In the genomic region with DNA sequence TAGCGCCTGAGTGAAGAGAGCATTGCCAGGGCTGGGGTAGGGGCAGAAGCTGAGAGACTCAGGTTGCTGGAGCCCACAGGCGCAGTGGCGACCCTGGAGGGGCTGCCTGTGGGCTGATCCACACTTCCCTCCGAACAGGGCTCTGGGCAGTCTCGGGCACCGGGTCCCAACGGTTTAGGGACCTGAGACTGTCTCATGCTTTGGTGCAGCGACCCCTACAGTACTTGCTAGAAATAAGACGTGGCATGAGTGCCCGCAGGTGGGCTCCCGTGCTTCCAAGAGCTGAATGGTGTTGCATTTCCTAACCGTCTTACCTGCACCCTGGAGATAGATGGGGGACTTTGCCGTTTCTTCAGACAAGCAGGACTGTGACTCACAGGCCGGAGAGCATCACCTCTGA, we compare ENCODE assay signal across 24 cellular contexts.
"Had no signal": no experiment of that assay in that cellular context is flagged by ENCODE, and none has a peak within 500 bp of the region (broad histone marks: within the 10 kb centered on the region; RNA-seq: fewer than 3 reads in every experiment).

No MANE protein-coding gene starts in this region.

- H3K27ac Mint-ChIP-seq: nephron had no signal

- H2AFZ ChIP-seq: parathyroid adenoma had no signal

- H3K9me3 Mint-ChIP-seq: naive B cell; nephron; stimulated activated effector memory CD8-positive, alpha-beta T cell treated with anti-CD3 and anti-CD28 coated beads, Interleukin-12 subunit alpha, Interleukin-12 subunit beta, amount 100 ng/mL, for 72 hours; type B pancreatic cell had no signal

- ATAC-seq: heart left ventricle; left cardiac atrium; lower lobe of right lung; right lobe of liver; stimulated activated effector memory CD8-positive, alpha-beta T cell treated with anti-CD3 and anti-CD28 coated beads, Interleukin-12 subunit alpha, Interleukin-12 subunit beta, amount 100 ng/mL, for 72 hours; stimulated activated naive CD8-positive, alpha-beta T cell treated with anti-CD3 and anti-CD28 coated beads, Interleukin-15, Interleukin-2, amounts not matched to agents 100 U/mL and 50 U/mL, for 24 hours had no signal

- H3K9ac ChIP-seq: parathyroid adenoma had no signal

- H3K27ac ChIP-seq: colonic mucosa, heart left ventricle, left ventricle myocardium inferior, lower lobe of right lung, parathyroid adenoma, prostate gland, right lobe of liver, suprapubic skin, thyroid gland had no signal

- H3K4me3 Mint-ChIP-seq: naive B cell; nephron; stimulated activated effector memory CD8-positive, alpha-beta T cell treated with anti-CD3 and anti-CD28 coated beads, Interleukin-12 subunit alpha, Interleukin-12 subunit beta, amount 100 ng/mL, for 72 hours; type B pancreatic cell had no signal

- H3K36me3 ChIP-seq: colonic mucosa, right lobe of liver had no signal

- H3K4me3 ChIP-seq: colonic mucosa, heart left ventricle, left ventricle myocardium inferior, lower lobe of right lung, prostate gland, right lobe of liver, suprapubic skin, thyroid gland had no signal

- H3K9me3 ChIP-seq: colonic mucosa, heart left ventricle, left ventricle myocardium inferior, lower lobe of right lung, prostate gland, right lobe of liver, suprapubic skin, thyroid gland had no signal

- H3K27me3 ChIP-seq: colonic mucosa, heart left ventricle, right lobe of liver, suprapubic skin, thyroid gland had no signal

- H3K4me1 Mint-ChIP-seq: naive B cell; nephron; stimulated activated effector memory CD8-positive, alpha-beta T cell treated with anti-CD3 and anti-CD28 coated beads, Interleukin-12 subunit alpha, Interleukin-12 subunit beta, amount 100 ng/mL, for 72 hours had no signal

- H3K27me3 Mint-ChIP-seq: naive B cell, type B pancreatic cell had no signal

- H3K4me1 ChIP-seq: lower lobe of right lung, parathyroid adenoma, prostate gland, right lobe of liver, suprapubic skin, thyroid gland had no signal

- H3K79me2 ChIP-seq: parathyroid adenoma had no signal

- DNase-seq: dermis blood vessel endothelial cell; erythroblast; foreskin melanocyte; heart left ventricle; hypothalamus; kidney; left cardiac atrium; left ventricle myocardium inferior; lower lobe of right lung; mesenchymal stem cell; naive B cell; retina; right lobe of liver; stimulated activated CD4-positive, alpha-beta T cell treated with anti-CD3 and anti-CD28 coated beads, Interleukin-4, amount 100 ng/mL, for 1 hour; stimulated activated CD8-positive, alpha-beta memory T cell treated with anti-CD3 and anti-CD28 coated beads, Interleukin-4, amount 100 ng/mL, for 48 hours; stimulated activated naive CD8-positive, alpha-beta T cell treated with anti-CD3 and anti-CD28 coated beads, Interleukin-15, Interleukin-2, amounts not matched to agents 100 U/mL and 50 U/mL, for 24 hours; thyroid gland had no signal
